ENCODE assay signal across 13 cellular contexts in the genomic region with DNA sequence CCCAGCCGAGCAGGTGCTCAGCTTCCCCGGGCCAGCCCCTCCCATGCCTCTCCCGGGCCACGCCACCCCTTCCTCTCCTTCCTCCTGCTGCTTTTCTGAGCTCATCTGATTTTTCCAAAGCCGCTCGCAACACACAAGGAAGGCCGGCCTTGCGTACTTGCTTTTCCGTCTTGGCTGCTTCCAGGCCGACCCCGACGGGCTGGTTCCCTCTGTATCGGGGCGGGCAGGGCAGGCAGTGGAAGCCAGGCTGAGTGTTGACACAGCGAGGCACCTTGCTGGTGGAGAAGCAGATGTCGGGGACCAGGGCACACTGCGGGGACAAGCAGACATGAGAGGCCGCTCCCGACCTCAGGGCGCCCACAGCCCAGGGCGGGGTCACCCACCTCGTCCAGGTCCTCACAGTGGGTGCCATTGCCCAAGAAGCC. TPM values are rescaled to one million over a fixed set of nuclear protein-coding genes. Genes with fewer than 3 reads are reported as not detected.
DNase-seq lines count a peak whose midpoint lies in the region; ATAC-seq and TF ChIP-seq lines count a peak whose summit lies in the region.
"Had no signal": no experiment of that assay in that cellular context is flagged by ENCODE, and none has a peak within 500 bp of the region (broad histone marks: within the 10 kb centered on the region; RNA-seq: fewer than 3 reads in every experiment).

No MANE protein-coding gene starts in this region.

- peaks cover 7% of the 10 kb centered on the region for H3K4me1 Mint-ChIP-seq in neural crest cell
- no peaks in the 10 kb centered on the region for H3K4me1 Mint-ChIP-seq in activated CD4-positive, alpha-beta T cell treated with anti-CD3 and anti-CD28 coated beads for 36 hours
- H3K4me1 Mint-ChIP-seq: H9 had no signal

- POLR2A ChIA-PET in activated CD4-positive, alpha-beta T cell treated with anti-CD3 and anti-CD28 coated beads for 36 hours (lab: Charles Lee) = no interaction called here

- H3K9me3 Mint-ChIP-seq in neural crest cell = peaks cover 11% of the 10 kb centered on the region
- H3K9me3 Mint-ChIP-seq in activated CD4-positive, alpha-beta T cell treated with anti-CD3 and anti-CD28 coated beads for 36 hours (ENCODE audit: low read depth) = peaks cover 16% of the 10 kb centered on the region

- H3K4me3 Mint-ChIP-seq in neural crest cell = no peak overlapping the region
- no peak overlapping the region for H3K4me3 Mint-ChIP-seq in activated CD4-positive, alpha-beta T cell treated with anti-CD3 and anti-CD28 coated beads for 36 hours
- H3K4me3 Mint-ChIP-seq: CD4-positive, alpha-beta memory T cell; H9 had no signal

- peak; percentile 38 for DNase-seq in Right ventricle myocardium superior
- DNase-seq in cardiac septum (ENCODE audit: low spot score) = no peak
- DNase-seq in neural crest cell (ENCODE audit: low read depth, low spot score) = no peak
- peak; percentile 58 for DNase-seq in sciatic nerve (ENCODE audit: low spot score)
- DNase-seq in activated CD4-positive, alpha-beta T cell treated with anti-CD3 and anti-CD28 coated beads for 36 hours = no peak
- DNase-seq in NCI-H345 (lab: John Stamatoyannopoulos, UW) = no peak
- DNase-seq: BE2C; CD4-positive, alpha-beta memory T cell; DND-41; GDM1; GOT3; H9 had no signal

- peak overlapping the region; percentile 62 for H3K27ac Mint-ChIP-seq in neural crest cell (ENCODE audit: unreplicated experiment)
- no peak overlapping the region for H3K27ac Mint-ChIP-seq in activated CD4-positive, alpha-beta T cell treated with anti-CD3 and anti-CD28 coated beads for 36 hours
- H3K27ac Mint-ChIP-seq: CD4-positive, alpha-beta memory T cell; H9 had no signal

- H3K27me3 Mint-ChIP-seq in neural crest cell (ENCODE audit: low read depth) = no peaks in the 10 kb centered on the region
- no peaks in the 10 kb centered on the region for H3K27me3 Mint-ChIP-seq in activated CD4-positive, alpha-beta T cell treated with anti-CD3 and anti-CD28 coated beads for 36 hours
- H3K27me3 Mint-ChIP-seq: CD4-positive, alpha-beta memory T cell had no signal

- peaks cover 5% of the 10 kb centered on the region for H3K36me3 Mint-ChIP-seq in neural crest cell (ENCODE audit: low read depth)
- no peaks in the 10 kb centered on the region for H3K36me3 Mint-ChIP-seq in activated CD4-positive, alpha-beta T cell treated with anti-CD3 and anti-CD28 coated beads for 36 hours (ENCODE audit: low read depth)
- H3K36me3 Mint-ChIP-seq: CD4-positive, alpha-beta memory T cell had no signal

- CTCF ChIA-PET in activated CD4-positive, alpha-beta T cell treated with anti-CD3 and anti-CD28 coated beads for 36 hours (lab: Charles Lee) = no interaction called here

- intact Hi-C loops in Right ventricle myocardium superior (cut with DNase I) = no loop called here
- intact Hi-C loops in cardiac septum (cut with DNase I) = no loop called here
- intact Hi-C loops in sciatic nerve (cut with DNase I) = no loop called here
- intact Hi-C loops in activated CD4-positive, alpha-beta T cell treated with anti-CD3 and anti-CD28 coated beads for 36 hours (cut with DNase I, micrococcal nuclease) = no loop called here

- ATAC-seq in Right ventricle myocardium superior (ENCODE audit: poor library complexity) = no peak
- peak; percentile 3 for ATAC-seq in sciatic nerve
- no peak for ATAC-seq in activated CD4-positive, alpha-beta T cell treated with anti-CD3 and anti-CD28 coated beads for 36 hours
- ATAC-seq: A549 had no signal

- no peak for TF ChIP-seq CTCF in neural crest cell (conservative IDR thresholded peaks at IDR 0.05)

RNA-seq across cellular contexts. Expression of a gene that starts 21.1 kb away (rescaled TPM):
- total RNA-seq in Right ventricle myocardium superior (8.6 TPM), cardiac septum (28.8 TPM), neural crest cell (0.39 and 1.3 TPM in 2 replicates), sciatic nerve (104 TPM)
- total RNA-seq in activated CD4-positive, alpha-beta T cell treated with anti-CD3 and anti-CD28 coated beads for 36 hours = not detected
- total RNA-seq: CD4-positive, alpha-beta memory T cell had no signal

Comparison
In these comparisons a context has a peak if more than half of its experiments do, and no peak if none do; other contexts are left out.
1. DNase-seq: peak in Right ventricle myocardium superior (single experiment) and sciatic nerve (single experiment); none in cardiac septum (single experiment), neural crest cell (single experiment), activated CD4-positive, alpha-beta T cell treated with anti-CD3 and anti-CD28 coated beads for 36 hours (single experiment) and NCI-H345 (single experiment).